29 cellular contexts compared by ENCODE assay signal in the genomic region with DNA sequence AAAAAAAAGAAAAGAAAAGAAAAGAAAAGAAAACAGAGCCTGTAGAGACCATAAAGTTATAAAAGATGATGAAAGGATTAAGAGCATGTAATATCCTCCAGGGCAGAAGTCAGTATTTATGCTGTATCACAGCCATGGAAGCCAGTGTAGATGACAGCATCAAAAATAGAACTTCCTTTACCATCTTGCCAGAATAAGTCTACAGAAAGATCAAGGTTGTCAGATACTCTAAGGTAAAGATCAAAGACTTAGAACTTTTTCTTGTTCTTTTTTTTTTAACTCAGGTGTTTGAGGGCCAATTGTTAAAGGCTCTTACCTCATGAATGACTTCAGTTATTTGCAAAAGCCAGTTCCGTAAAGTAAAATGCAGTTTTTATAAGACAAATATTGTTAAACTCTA.
"Had no signal": no experiment of that assay in that cellular context is flagged by ENCODE, and none has a peak within 500 bp of the region (broad histone marks: within the 10 kb centered on the region; RNA-seq: fewer than 3 reads in every experiment).

No MANE protein-coding gene starts in this region.

- H3K27me3 ChIP-seq: breast epithelium, dorsolateral prefrontal cortex, stomach, thyroid gland, upper lobe of left lung, vagina had no signal

- H3K4me3 ChIP-seq: breast epithelium, dorsolateral prefrontal cortex, smooth muscle cell, stomach, thyroid gland, upper lobe of left lung, vagina had no signal

- H3K36me3 ChIP-seq: breast epithelium, stomach, thyroid gland, upper lobe of left lung, vagina had no signal

- H3K27ac Mint-ChIP-seq: activated B cell treated with CpG ODN at 0.5 μM for 24 hours; activated CD8-positive, alpha-beta memory T cell treated with anti-CD3 and anti-CD28 coated beads, Interleukin-2, amount 10 ng/mL, durations not matched to agents 7 days and 5 days; activated CD8-positive, alpha-beta T cell treated with anti-CD3 and anti-CD28 coated beads, Interleukin-2, amount 10 ng/mL, durations not matched to agents 7 days and 5 days; activated naive CD4-positive, alpha-beta T cell treated with anti-CD3 and anti-CD28 coated beads, Interleukin-2, amount 50 U/mL, for 24 hours; activated naive CD8-positive, alpha-beta T cell treated with anti-CD3 and anti-CD28 coated beads, Interleukin-2, amount 50 U/mL, for 24 hours; activated T-helper 2 cell treated with anti-CD3 and anti-CD28 coated beads, Interferon-gamma antibody, Interleukin-2, Interleukin-4, amounts not matched to agents 10 μg/mL and 5 μg/mL and 100 μg/mL, durations not matched to agents 14 hours and 24 hours and 36 hours; mesothelial cell of epicardium; natural killer cell; stimulated activated naive B cell treated with anti-CD40 and anti-IgM and Interleukin-4, amounts not matched to agents 10 μg/mL and 1 μg/mL and 100 μg/mL, for 72 hours; T-helper 2 cell treated with Interferon-gamma antibody and Interleukin-4, amounts not matched to agents 5 μg/mL and 100 μg/mL, for 36 hours had no signal

- H3K27me3 Mint-ChIP-seq: activated B cell treated with CpG ODN at 0.5 μM for 24 hours; activated CD8-positive, alpha-beta memory T cell treated with anti-CD3 and anti-CD28 coated beads, Interleukin-2, amount 10 ng/mL, durations not matched to agents 7 days and 5 days; activated naive CD8-positive, alpha-beta T cell treated with anti-CD3 and anti-CD28 coated beads, Interleukin-2, amount 50 U/mL, for 24 hours; central memory CD8-positive, alpha-beta T cell; stimulated activated naive B cell treated with anti-CD40 and anti-IgM and Interleukin-4, amounts not matched to agents 10 μg/mL and 1 μg/mL and 100 μg/mL, for 72 hours had no signal

- H3K9me3 Mint-ChIP-seq: activated B cell treated with CpG ODN at 0.5 μM for 24 hours; activated naive CD4-positive, alpha-beta T cell treated with anti-CD3 and anti-CD28 coated beads, Interleukin-2, amount 50 U/mL, for 24 hours; activated naive CD8-positive, alpha-beta T cell treated with anti-CD3 and anti-CD28 coated beads, Interleukin-2, amount 50 U/mL, for 24 hours; activated T-helper 2 cell treated with anti-CD3 and anti-CD28 coated beads, Interferon-gamma antibody, Interleukin-2, Interleukin-4, amounts not matched to agents 10 μg/mL and 5 μg/mL and 100 μg/mL, durations not matched to agents 14 hours and 24 hours and 36 hours; central memory CD8-positive, alpha-beta T cell; mesothelial cell of epicardium; natural killer cell; stimulated activated naive B cell treated with anti-CD40 and anti-IgM and Interleukin-4, amounts not matched to agents 10 μg/mL and 1 μg/mL and 100 μg/mL, for 72 hours; T-helper 2 cell treated with Interferon-gamma antibody and Interleukin-4, amounts not matched to agents 5 μg/mL and 100 μg/mL, for 36 hours had no signal

- H3K36me3 Mint-ChIP-seq: activated naive CD4-positive, alpha-beta T cell treated with anti-CD3 and anti-CD28 coated beads, Interleukin-2, amount 50 U/mL, for 24 hours; natural killer cell had no signal

- H3K4me3 Mint-ChIP-seq: activated B cell treated with CpG ODN at 0.5 μM for 24 hours; activated CD8-positive, alpha-beta memory T cell treated with anti-CD3 and anti-CD28 coated beads, Interleukin-2, amount 10 ng/mL, durations not matched to agents 7 days and 5 days; activated CD8-positive, alpha-beta T cell treated with anti-CD3 and anti-CD28 coated beads, Interleukin-2, amount 10 ng/mL, durations not matched to agents 7 days and 5 days; activated naive CD4-positive, alpha-beta T cell treated with anti-CD3 and anti-CD28 coated beads, Interleukin-2, amount 50 U/mL, for 24 hours; activated naive CD8-positive, alpha-beta T cell treated with anti-CD3 and anti-CD28 coated beads, Interleukin-2, amount 50 U/mL, for 24 hours; central memory CD8-positive, alpha-beta T cell; mesothelial cell of epicardium; natural killer cell; stimulated activated naive B cell treated with anti-CD40 and anti-IgM and Interleukin-4, amounts not matched to agents 10 μg/mL and 1 μg/mL and 100 μg/mL, for 72 hours; T-helper 2 cell treated with Interferon-gamma antibody and Interleukin-4, amounts not matched to agents 5 μg/mL and 100 μg/mL, for 36 hours had no signal

- ATAC-seq: activated CD8-positive, alpha-beta memory T cell treated with anti-CD3 and anti-CD28 coated beads, Interleukin-2, amount 10 ng/mL, durations not matched to agents 7 days and 5 days; activated CD8-positive, alpha-beta T cell treated with anti-CD3 and anti-CD28 coated beads, Interleukin-2, amount 10 ng/mL, durations not matched to agents 7 days and 5 days; activated naive CD8-positive, alpha-beta T cell treated with anti-CD3 and anti-CD28 coated beads, Interleukin-2, amount 50 U/mL, for 24 hours; left ventricle myocardium superior; natural killer cell; stimulated activated naive B cell treated with anti-CD40 and anti-IgM and Interleukin-4, amounts not matched to agents 10 μg/mL and 1 μg/mL and 100 μg/mL, for 72 hours had no signal

- H3K9me3 ChIP-seq: breast epithelium, stomach, thyroid gland, upper lobe of left lung, vagina had no signal

- H3K27ac ChIP-seq: breast epithelium, dorsolateral prefrontal cortex, stomach, thyroid gland, vagina had no signal

- FAIRE-seq: colon, frontal cortex had no signal

- DNase-seq: activated B cell treated with CpG ODN at 0.5 μM for 24 hours; activated CD4-positive, alpha-beta T cell treated with anti-CD3 and anti-CD28 coated beads, Interleukin-2, amount 50 U/mL, for 1 hour; activated CD8-positive, alpha-beta memory T cell treated with anti-CD3 and anti-CD28 coated beads, Interleukin-2, amount 10 ng/mL, durations not matched to agents 7 days and 5 days; activated CD8-positive, alpha-beta T cell treated with anti-CD3 and anti-CD28 coated beads, Interleukin-2, amount 10 ng/mL, durations not matched to agents 7 days and 5 days; activated naive CD8-positive, alpha-beta T cell treated with anti-CD3 and anti-CD28 coated beads, Interleukin-2, amount 50 U/mL, for 24 hours; activated T-cell treated with anti-CD3 and anti-CD28 coated beads, Interleukin-2, amount 50 U/mL, for 48 hours; amygdala; dorsolateral prefrontal cortex; effector memory CD4-positive, alpha-beta T cell; islet precursor cell; left ventricle myocardium superior; mammary epithelial cell; natural killer cell; stimulated activated CD4-positive, alpha-beta T cell treated with anti-CD3 and anti-CD28 coated beads, Interleukin-2, amount 100 ng/mL, for 24 hours; stimulated activated naive B cell treated with anti-CD40 and anti-IgM and Interleukin-4, amounts not matched to agents 10 μg/mL and 1 μg/mL and 100 μg/mL, for 72 hours; stomach; T-helper 1 cell; thyroid gland had no signal

- H3K4me1 ChIP-seq: breast epithelium, vagina had no signal
